In the genomic region with DNA sequence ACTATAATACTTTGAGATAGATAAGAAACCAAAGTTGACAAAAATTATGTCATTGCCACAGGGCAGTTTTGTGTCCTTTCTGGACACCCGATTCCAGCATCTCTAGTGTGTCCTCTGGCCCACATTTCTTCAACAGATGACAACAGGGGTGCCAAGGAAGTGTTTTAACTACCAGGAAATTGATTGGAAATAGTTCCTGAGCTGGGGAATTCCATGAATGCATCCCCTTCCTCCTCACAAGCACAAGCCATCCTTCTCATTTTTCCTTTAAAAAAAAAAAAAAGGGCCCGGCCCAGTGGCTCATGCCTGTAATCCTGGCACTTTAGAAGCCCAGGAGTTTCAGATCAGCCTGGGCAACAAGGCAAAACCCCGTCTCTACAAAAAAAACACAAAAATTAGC, we compare ENCODE assay signal across 8 cellular contexts. TPM values are rescaled to one million over a fixed set of nuclear protein-coding genes. Genes with fewer than 3 reads are reported as not detected.
DNase-seq lines count a peak whose midpoint lies in the region; ATAC-seq and TF ChIP-seq lines count a peak whose summit lies in the region.

No MANE protein-coding gene starts in this region.

- H3K9me3 ChIP-seq in BLaER1 (no peaks in the 10 kb centered on the region), OCI-LY3 (ENCODE audit: insufficient read depth, low read length) (no peaks in the 10 kb centered on the region), neuronal stem cell (replicated peaks in 1 of 2; ENCODE audit: control insufficient read depth in 2 of 2, insufficient read depth in 1 of 2, low read depth in 1 of 2, low read length in 2 of 2) (no peaks in the 10 kb centered on the region)
- no peaks in the 10 kb centered on the region for H3K9me3 ChIP-seq in effector memory CD4-positive, alpha-beta T cell (ENCODE audit: control insufficient read depth, low read length)

- H3K79me2 ChIP-seq in OCI-LY3 (ENCODE audit: low read length) = peaks cover 19% of the 10 kb centered on the region

- H3K4me3 ChIP-seq in BLaER1 = peak overlapping the region; percentile 85; the same call in 1 of the 2 replicates
- peak overlapping the region; percentile 83 for H3K4me3 ChIP-seq in OCI-LY3 (ENCODE audit: low read length)
- no peak overlapping the region for H3K4me3 ChIP-seq in effector memory CD4-positive, alpha-beta T cell (ENCODE audit: insufficient read depth, low read depth, low read length, poor library complexity, severe bottlenecking)
- peak overlapping the region in 1 of 2 donors; percentile 64 for H3K4me3 ChIP-seq in neuronal stem cell (ENCODE audit: low read length in 2 of 2)

- H2AK5ac ChIP-seq in neuronal stem cell (ENCODE audit: low read depth, low read length) = no peak overlapping the region

- H3K4me1 ChIP-seq in BLaER1 (peaks cover 58% of the 10 kb centered on the region), OCI-LY3 (ENCODE audit: low read length) (peaks cover 14% of the 10 kb centered on the region), neuronal stem cell (ENCODE audit: control insufficient read depth in 2 of 2, insufficient read depth in 1 of 2, low read depth in 1 of 2, low read length in 2 of 2) (peaks cover 3% of the 10 kb centered on the region in 2 donors)
- peaks cover 10% of the 10 kb centered on the region for H3K4me1 ChIP-seq in effector memory CD4-positive, alpha-beta T cell (ENCODE audit: control insufficient read depth, insufficient read depth, low read length, poor library complexity, severe bottlenecking)

- peak overlapping the region; percentile 19; the same call in 1 of the 2 replicates for H2AFZ ChIP-seq in OCI-LY3 (ENCODE audit: low read depth, low read length)
- peak overlapping the region; percentile 88 for H2AFZ ChIP-seq in neuronal stem cell (ENCODE audit: low read length)

- H3K4ac ChIP-seq in neuronal stem cell (ENCODE audit: low read length) = no peak overlapping the region

- H3K9ac ChIP-seq in BLaER1 = no peak overlapping the region
- peak overlapping the region; percentile 40; the same call in 1 of the 2 replicates for H3K9ac ChIP-seq in OCI-LY3 (ENCODE audit: low read length)
- no peak overlapping the region for H3K9ac ChIP-seq in neuronal stem cell (ENCODE audit: low read depth, low read length, poor library complexity)

- H3K14ac ChIP-seq in neuronal stem cell (ENCODE audit: low read length) = no peak overlapping the region

- H3K27me3 ChIP-seq in BLaER1 = no peaks in the 10 kb centered on the region
- no peaks in the 10 kb centered on the region for H3K27me3 ChIP-seq in OCI-LY3 (ENCODE audit: low read depth, low read length)
- no peaks in the 10 kb centered on the region for H3K27me3 ChIP-seq in effector memory CD4-positive, alpha-beta T cell (replicated peaks; ENCODE audit: control insufficient read depth, insufficient read depth, low read length, poor library complexity, severe bottlenecking)
- no peaks in the 10 kb centered on the region for H3K27me3 ChIP-seq in neuronal stem cell (ENCODE audit: control insufficient read depth in 3 of 3, insufficient read depth in 3 of 3, low read depth in 1 of 3, low read length in 3 of 3)

- 0 out of 2 replicates have a peak, but pooled peaks cover 5% of the 10 kb centered on the region for H4K20me1 ChIP-seq in BLaER1
- no peaks in the 10 kb centered on the region for H4K20me1 ChIP-seq in OCI-LY3 (ENCODE audit: insufficient read depth, low read length)

- ATAC-seq in HG03135 (IDR thresholded peaks at IDR 0.05; ENCODE audit: unreplicated experiment) (no peak), HG03460 (IDR thresholded peaks at IDR 0.05; ENCODE audit: unreplicated experiment) (no peak)

- no CpG with 5 or more reads among the region's 3 CpGs for WGBS in neuronal stem cell (ENCODE audit: extremely low coverage in 2 of 2, insufficient read length in 2 of 2, insufficient replicate concordance in 1 of 2), 2 donors

- no peak overlapping the region for H2BK12ac ChIP-seq in neuronal stem cell (ENCODE audit: low read length)

- TF ChIP-seq CTCF in OCI-LY3 (IDR thresholded peaks at IDR 0.05; ENCODE audit: low read depth, low read length) = no peak

- no peak for DNase-seq in effector memory CD4-positive, alpha-beta T cell
- DNase-seq in neuronal stem cell (ENCODE audit: low spot score) = no peak
- no peak for DNase-seq in UCSD-AML1 (lab: John Stamatoyannopoulos, UW; ENCODE audit: unreplicated experiment)
- DNase-seq in NCI-H1694 (lab: John Stamatoyannopoulos, UW) = no peak

- H2BK15ac ChIP-seq in neuronal stem cell (ENCODE audit: low read length) = no peak overlapping the region

- no peak overlapping the region for H3K18ac ChIP-seq in neuronal stem cell (ENCODE audit: low read length)

- H3K4me2 ChIP-seq in BLaER1 = peak overlapping the region; percentile 97
- peak overlapping the region; percentile 100 for H3K4me2 ChIP-seq in OCI-LY3 (ENCODE audit: low read length)
- H3K4me2 ChIP-seq in neuronal stem cell (ENCODE audit: insufficient read depth, low read length, poor library complexity, severe bottlenecking) = peak overlapping the region; percentile 74

- peak overlapping the region; percentile 88; the same call in 1 of the 2 replicates for H3K27ac ChIP-seq in BLaER1
- H3K27ac ChIP-seq in OCI-LY3 (ENCODE audit: low read length) = peak overlapping the region; percentile 77
- H3K27ac ChIP-seq in effector memory CD4-positive, alpha-beta T cell (ENCODE audit: insufficient read depth, low read length, poor library complexity, severe bottlenecking) = peak overlapping the region; percentile 82
- no peak overlapping the region for H3K27ac ChIP-seq in neuronal stem cell (replicated peaks; ENCODE audit: low read length)

- no peak overlapping the region for H2BK5ac ChIP-seq in neuronal stem cell (ENCODE audit: low read length)

- H3K23ac ChIP-seq in neuronal stem cell (ENCODE audit: low read depth, low read length, poor library complexity) = no peak overlapping the region

- H4K91ac ChIP-seq in neuronal stem cell (ENCODE audit: low read depth, low read length, poor library complexity) = no peak overlapping the region

- no peaks in the 10 kb centered on the region for H3K79me1 ChIP-seq in neuronal stem cell (ENCODE audit: low read depth, low read length)

- peaks cover 30% of the 10 kb centered on the region for H3K36me3 ChIP-seq in BLaER1
- peaks cover 35% of the 10 kb centered on the region for H3K36me3 ChIP-seq in OCI-LY3 (replicated peaks; ENCODE audit: low read depth, low read length)
- peaks cover 18% of the 10 kb centered on the region for H3K36me3 ChIP-seq in effector memory CD4-positive, alpha-beta T cell (ENCODE audit: control insufficient read depth, insufficient read depth, low read length)
- H3K36me3 ChIP-seq in neuronal stem cell (replicated peaks in 1 of 2; ENCODE audit: control insufficient read depth in 2 of 2, insufficient read depth in 2 of 2, low read length in 2 of 2) = peaks cover 23 to 52% of the 10 kb centered on the region in 2 donors

- H2BK120ac ChIP-seq in neuronal stem cell (ENCODE audit: low read depth, low read length) = no peak overlapping the region

- H4K8ac ChIP-seq in neuronal stem cell (ENCODE audit: low read depth, low read length) = no peak overlapping the region

RNA-seq across cellular contexts. Expression of gene B3GAT3, which starts 0.7 kb away (rescaled TPM):
- polyA plus RNA-seq in neuronal stem cell (2013, experiment 1 of 2) = 30.5 TPM
- polyA plus RNA-seq in neuronal stem cell (2013, experiment 2 of 2) = 30.4 TPM

RNA-seq across cellular contexts. Expression of gene ROM1, which starts 9.4 kb away (rescaled TPM):
- 0.95 TPM for polyA plus RNA-seq in neuronal stem cell (2013, experiment 1 of 2)
- 0.58 TPM for polyA plus RNA-seq in neuronal stem cell (2013, experiment 2 of 2)

RNA-seq across cellular contexts. Expression of gene EML3, which starts 9.9 kb away (rescaled TPM):
- polyA plus RNA-seq in neuronal stem cell (2013, experiment 1 of 2) = 22.2 TPM
- 21.7 TPM for polyA plus RNA-seq in neuronal stem cell (2013, experiment 2 of 2)

RNA-seq across cellular contexts. Expression of gene MTA2, which starts 20.8 kb away (rescaled TPM):
- polyA plus RNA-seq in neuronal stem cell (2013, experiment 1 of 2) = 61.4 TPM
- polyA plus RNA-seq in neuronal stem cell (2013, experiment 2 of 2) = 60.5 TPM

RNA-seq across cellular contexts. Expression of gene GANAB, which starts 23.9 kb away (rescaled TPM):
- polyA plus RNA-seq in neuronal stem cell (2013, experiment 1 of 2) = 114 TPM
- 110 TPM for polyA plus RNA-seq in neuronal stem cell (2013, experiment 2 of 2)
